Comparison of ENCODE assay signal across 1 cellular context in genomic region chr16:58614860-58615259, GRCh38.
TF ChIP-seq lines count a peak whose summit lies in the region.

No MANE protein-coding gene starts in this region.

TF ChIP-seq in WTC11, 78 proteins besides CTCF, POLR2A, EP300 and RAD21 (continued from another document):
- TF ChIP-seq E2F4 (CRISPR knock-in tag; IDR thresholded peaks at IDR 0.05; ENCODE audit: borderline replicate concordance, low read depth) = no peak
- TF ChIP-seq GABPB1 (CRISPR knock-in tag; IDR thresholded peaks at IDR 0.05) = no peak
- TF ChIP-seq EMX1 (CRISPR knock-in tag; IDR thresholded peaks at IDR 0.05) = no peak
